ENCODE assay signal across 9 cellular contexts in the genomic region with DNA sequence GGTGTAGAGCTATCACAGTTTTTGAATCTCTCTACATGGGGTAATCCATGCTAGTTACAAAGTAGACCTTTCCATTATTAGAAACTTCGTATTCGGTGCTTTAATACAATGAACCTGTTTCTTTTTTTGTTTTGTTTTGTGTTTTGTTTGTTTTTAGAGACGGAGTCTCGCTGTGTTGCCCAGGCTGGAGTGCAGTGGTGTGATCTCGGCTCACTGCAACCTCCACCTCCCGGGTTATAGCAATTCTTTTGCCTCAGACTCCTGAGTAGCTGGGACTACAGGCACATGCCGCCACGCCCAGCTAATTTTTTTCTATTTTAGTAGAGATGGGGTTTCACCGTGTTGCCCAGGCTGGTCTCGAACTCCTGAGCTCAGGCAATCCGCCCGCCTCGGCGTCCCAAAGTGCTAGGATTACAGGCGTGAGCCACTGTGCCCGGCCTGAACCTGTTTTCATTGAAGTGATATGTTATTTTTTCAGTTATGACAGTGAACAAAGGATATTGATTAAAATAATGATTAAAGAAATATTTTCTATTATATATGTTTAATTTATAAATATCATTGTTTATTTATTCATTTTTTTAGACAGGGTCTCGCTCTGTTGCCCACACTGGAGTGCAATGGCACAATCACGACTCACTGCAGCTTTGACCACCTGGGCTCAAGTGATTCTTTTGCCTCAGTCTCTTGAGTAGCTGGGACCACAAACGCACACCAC. TPM values are rescaled to one million over a fixed set of nuclear protein-coding genes. Genes with fewer than 3 reads are reported as not detected.
DNase-seq lines count a peak whose midpoint lies in the region; ATAC-seq, FAIRE-seq and TF ChIP-seq lines count a peak whose summit lies in the region.
"Not testable (repeated sequence)": the region's sequence is repeated elsewhere in the genome, so short reads cannot be mapped to it uniquely, and the experiment has no call there.
"Had no signal": no experiment of that assay in that cellular context is flagged by ENCODE, and none has a peak within 500 bp of the region (broad histone marks: within the 10 kb centered on the region; RNA-seq: fewer than 3 reads in every experiment).

No MANE protein-coding gene starts in this region.

- not testable (repeated sequence) for DNase-seq in A549 (ENCODE audit: low read depth in 1 of 2, low spot score in 1 of 2); DND-41; WTC11 (ENCODE audit: low spot score); colonic mucosa; esophagus squamous epithelium (lab: John Stamatoyannopoulos, UW); transverse colon

- H3K27me3 Mint-ChIP-seq in WTC11 (ENCODE audit: low read depth), result peaks cover 11% of the 10 kb centered on the region

- not testable (repeated sequence) for H3K9me3 Mint-ChIP-seq in WTC11

- H3K4me2 ChIP-seq in A549, result peak overlapping the region; percentile 95
- 0 out of 2 replicates have a peak overlapping the region, but pooled peaks have one; percentile 67 for H3K4me2 ChIP-seq in DND-41 (ENCODE audit: insufficient read depth, low read length)
- not testable (repeated sequence) for H3K4me2 ChIP-seq in parathyroid adenoma (ENCODE audit: low read length)

- CTCF ChIA-PET in A549 (lab: Yijun Ruan, JAX), result interaction anchor here (0.8 to 1.8 kb wide), 6 partner anchors 9 to 85 kb away, joined by 3 to 4 read pairs (median 4); partner anchors contain the start of gene LRP6
- CTCF ChIA-PET in WTC11 (lab: Charles Lee), result interaction anchor here (0.7 to 2.4 kb wide), 3 partner anchors 19 to 312 kb away, joined by 3 to 9 read pairs (median 9); no protein-coding TSS in a partner anchor

- H3K27me3 ChIP-seq in DND-41 (ENCODE audit: insufficient read depth, low read length, poor library complexity); colonic mucosa; esophagus squamous epithelium; mucosa of rectum (ENCODE audit: control insufficient read depth in 2 of 2, insufficient read depth in 2 of 2, low read length in 2 of 2); parathyroid adenoma (ENCODE audit: control insufficient read depth, insufficient read depth, low read length); transverse colon: not testable (repeated sequence)

- TF ChIP-seq EP300 in A549 (IDR thresholded peaks at IDR 0.05); transverse colon (IDR thresholded peaks at IDR 0.05; ENCODE audit: low read depth): not testable (repeated sequence)

- not testable (repeated sequence) for H3K36me3 Mint-ChIP-seq in WTC11

- not testable (repeated sequence) for ATAC-seq in A549; DND-41 (ENCODE audit: insufficient read depth, low read depth); WTC11

- peaks cover 30% of the 10 kb centered on the region for H3K4me1 Mint-ChIP-seq in WTC11

- in situ Hi-C loops in transverse colon (cut with MboI; ENCODE audit: low pct_ligation_motif_present in 1 of 4, low pct_unique_long_range_greater_than_20kb in 1 of 4, low sequenced_read_pairs in 3 of 4), result loop anchor here in 1 of 4 donors (25.0 kb wide), 1 partner anchor 336 kb away; the partner anchor contains the start of gene GPR19

- not testable (repeated sequence) for H3K79me2 ChIP-seq in DND-41 (ENCODE audit: insufficient read depth, low read length); parathyroid adenoma

- 93% methylated on average over 19 of the region's 19 CpGs for WGBS in A549 (ENCODE audit: missing lambda C conversion rate)
- 70 to 77% methylated on average over 19 of the region's 19 CpGs for WGBS in esophagus squamous epithelium, 2 donors
- 65 to 74% methylated on average over 14 to 19 of the region's 19 CpGs for WGBS in transverse colon (ENCODE audit: low coverage in 1 of 2), 2 donors

- not testable (repeated sequence) for FAIRE-seq in A549 (lab: Jason Lieb, UNC)

- POLR2A ChIA-PET in A549 (lab: Yijun Ruan, JAX), result interaction anchor here (0.7 to 1.1 kb wide), 3 partner anchors 209 to 702 kb away, joined by 3 to 4 read pairs (median 4); partner anchors contain the start of genes DUSP16 and ETV6
- POLR2A ChIA-PET in WTC11 (lab: Charles Lee), result not testable (repeated sequence)

- TF ChIP-seq RAD21 in A549 (conservative IDR thresholded peaks at IDR 0.05 in 1 of 2, IDR thresholded peaks at IDR 0.05 in 1 of 2), result not testable (repeated sequence)

- TF ChIP-seq POLR2A in A549 (IDR thresholded peaks at IDR 0.05; ENCODE audit: low read length); esophagus squamous epithelium (IDR thresholded peaks at IDR 0.05); transverse colon (IDR thresholded peaks at IDR 0.05): not testable (repeated sequence)

- H3K4me3 Mint-ChIP-seq in WTC11, result not testable (repeated sequence)

- H3K4me1 ChIP-seq in A549, result peaks cover 19% of the 10 kb centered on the region
- H3K4me1 ChIP-seq in DND-41 (ENCODE audit: insufficient read depth, low read length), result peaks cover 23% of the 10 kb centered on the region
- not testable (repeated sequence) for H3K4me1 ChIP-seq in colonic mucosa, parathyroid adenoma
- peaks cover 7 to 47% (median 15%) of the 10 kb centered on the region in 3 donors for H3K4me1 ChIP-seq in esophagus squamous epithelium
- peaks cover 10 to 14% of the 10 kb centered on the region in 2 donors for H3K4me1 ChIP-seq in mucosa of rectum (ENCODE audit: control insufficient read depth in 2 of 2, insufficient read depth in 2 of 2, low read length in 2 of 2)
- H3K4me1 ChIP-seq in transverse colon, result peaks cover 0 to 30% (median 16%) of the 10 kb centered on the region in 4 donors

- not testable (repeated sequence) for H3K4me3 ChIP-seq in A549; DND-41 (ENCODE audit: low read depth in 1 of 2, low read length in 2 of 2); colonic mucosa; esophagus squamous epithelium; mucosa of rectum (ENCODE audit: low read length in 2 of 2); parathyroid adenoma (ENCODE audit: low read depth, low read length); transverse colon

- not testable (repeated sequence) for H3K9me3 ChIP-seq in A549; DND-41 (ENCODE audit: insufficient read depth, low read length, severe bottlenecking); colonic mucosa; esophagus squamous epithelium; mucosa of rectum (ENCODE audit: control insufficient read depth in 2 of 2, low read length in 2 of 2); parathyroid adenoma (ENCODE audit: control insufficient read depth, low read length); transverse colon

- not testable (repeated sequence) for H3K36me3 ChIP-seq in DND-41 (ENCODE audit: insufficient read depth, low read length); colonic mucosa; esophagus squamous epithelium; mucosa of rectum (ENCODE audit: control insufficient read depth in 2 of 2, insufficient read depth in 2 of 2, low read length in 2 of 2); parathyroid adenoma (ENCODE audit: control insufficient read depth, insufficient read depth, low read length); transverse colon

- not testable (repeated sequence) for TF ChIP-seq CTCF in A549 (IDR thresholded peaks at IDR 0.05); DND-41 (IDR thresholded peaks at IDR 0.05; ENCODE audit: borderline replicate concordance, extremely low read depth, low read length, poor library complexity, severe bottlenecking); WTC11 (IDR thresholded peaks at IDR 0.05); colonic mucosa (IDR thresholded peaks at IDR 0.05); esophagus squamous epithelium (IDR thresholded peaks at IDR 0.05); parathyroid adenoma (IDR thresholded peaks at IDR 0.05); transverse colon (IDR thresholded peaks at IDR 0.05)

- H2AFZ ChIP-seq in DND-41 (ENCODE audit: low read depth, low read length), result not testable (repeated sequence)
- H2AFZ ChIP-seq in parathyroid adenoma, result peak overlapping the region; percentile 9

- not testable (repeated sequence) for H3K9ac ChIP-seq in DND-41 (ENCODE audit: low read depth, low read length); colonic mucosa (ENCODE audit: low read depth in 2 of 2, low read length in 2 of 2); mucosa of rectum (ENCODE audit: low read depth in 1 of 2, low read length in 2 of 2); parathyroid adenoma

- not testable (repeated sequence) for H3K27ac ChIP-seq in A549; DND-41 (ENCODE audit: low read length); parathyroid adenoma
- H3K27ac ChIP-seq in colonic mucosa (peak overlapping the region; percentile 88), esophagus squamous epithelium (peak overlapping the region; percentile 73 to 96 (median 92)), mucosa of rectum (ENCODE audit: low read depth in 2 of 2, low read length in 2 of 2) (peak overlapping the region; percentile 91 to 95), transverse colon (peak overlapping the region; percentile 90 to 95 (median 92))

- not testable (repeated sequence) for H3K27ac Mint-ChIP-seq in WTC11

- not testable (repeated sequence) for H4K20me1 ChIP-seq in DND-41 (ENCODE audit: insufficient read depth, low read length)

- intact Hi-C loops in colonic mucosa (cut with DNase I); esophagus squamous epithelium (cut with DNase I); transverse colon (cut with DNase I; ENCODE audit: low total_unique reads): not testable (repeated sequence)

RNA-seq across cellular contexts. Expression of gene MANSC1, which starts 1.6 kb away (rescaled TPM):
- polyA plus RNA-seq in A549 (2011; rRNA removed) (3.9 and 9.7 TPM in 2 replicates), A549 (2017; fragmentation: RNase III; extraction: RNeasy Plus Mini Kit Qiagen cat#74134 plus additional on column Dnase treatment) (3.7 to 4.4 TPM (median 3.8 TPM) in 3 replicates)
- polyA plus RNA-seq in A549 (2012; cell fraction: cytosol; rRNA removed), result 0.86 and 1.1 TPM in 2 replicates
- 0.47 and 0.86 TPM in 2 replicates for polyA plus RNA-seq in A549 (2012; cell fraction: nucleus; rRNA removed)
- 3.5 and 4.5 TPM in 2 replicates for polyA minus RNA-seq in A549 (2011; rRNA and poly(A)+ RNA removed)
- total RNA-seq in WTC11 (2021) (6.8 to 10.7 TPM (median 10.6 TPM) in 3 replicates), colonic mucosa (10 to 100 TPM; 63.6 to 66.0 TPM), esophagus squamous epithelium (10 to 100 TPM; 22.5 to 59.0 (median 47.7) TPM), transverse colon (10 to 100 TPM in 3 of 4 donors, 1 to 10 TPM in 1; 6.6 to 25.3 (median 19.4) TPM)
- total RNA-seq: CD8-positive, alpha-beta T cell had no signal

RNA-seq across cellular contexts. Expression of gene BORCS5, which starts 5.3 kb away (rescaled TPM):
- polyA plus RNA-seq in A549 (2011; rRNA removed), result 10.2 and 13.7 TPM in 2 replicates
- polyA plus RNA-seq in A549 (2012; cell fraction: cytosol; rRNA removed), result 15.0 and 17.7 TPM in 2 replicates
- polyA plus RNA-seq in A549 (2012; cell fraction: nucleus; rRNA removed), result 22.1 and 29.4 TPM in 2 replicates
- polyA plus RNA-seq in A549 (2017; fragmentation: RNase III; extraction: RNeasy Plus Mini Kit Qiagen cat#74134 plus additional on column Dnase treatment), result 5.1 to 7.3 TPM (median 6.2 TPM) in 3 replicates
- polyA minus RNA-seq in A549 (2011; rRNA and poly(A)+ RNA removed), result 22.4 and 30.7 TPM in 2 replicates
- 13.2 to 16.4 TPM (median 15.1 TPM) in 3 replicates for total RNA-seq in WTC11 (2021)
- total RNA-seq in colonic mucosa, result 10 to 100 TPM; 10.7 to 12.4 TPM
- total RNA-seq in esophagus squamous epithelium, result 10 to 100 TPM in 2 of 4 donors, 1 to 10 TPM in 2; 7.6 to 20.4 (median 10.0) TPM
- 10 to 100 TPM in 3 of 4 donors, 1 to 10 TPM in 1; 8.5 to 52.7 (median 21.3) TPM for total RNA-seq in transverse colon
